16 cellular contexts compared by ENCODE assay signal in genomic region chr2:36427790-36428243, GRCh38.
DNase-seq lines count a peak whose midpoint lies in the region; ATAC-seq, FAIRE-seq and TF ChIP-seq lines count a peak whose summit lies in the region.
"Had no signal": no experiment of that assay in that cellular context is flagged by ENCODE, and none has a peak within 500 bp of the region (broad histone marks: within the 10 kb centered on the region; RNA-seq: fewer than 3 reads in every experiment).

No MANE protein-coding gene starts in this region.

- POLR2A ChIA-PET in K562 (lab: Yijun Ruan, JAX): interaction anchor here (0.6 kb wide), 1 partner anchor 166 kb away, joined by 3 read pairs; no protein-coding TSS in a partner anchor

- no peak for FAIRE-seq in K562 (lab: Jason Lieb, UNC)

- no peak for TF ChIP-seq EP300 in Ishikawa (IDR thresholded peaks at IDR 0.05; ENCODE audit: borderline replicate concordance)
- TF ChIP-seq EP300 in K562 (IDR thresholded peaks at IDR 0.05; ENCODE audit: low read length): no peak

- TF ChIP-seq RAD21 in Ishikawa (IDR thresholded peaks at IDR 0.05; ENCODE audit: low read depth) (no peak), K562 (CRISPR knock-in tag; conservative IDR thresholded peaks at IDR 0.05 in 1 of 2, IDR thresholded peaks at IDR 0.05 in 1 of 2) (no peak)

- H3K27me3 ChIP-seq in K562 (ENCODE audit: control insufficient read depth in 2 of 2, insufficient read depth in 2 of 2, low read length in 2 of 2) (no peaks in the 10 kb centered on the region), mesenchymal stem cell (ENCODE audit: control insufficient read depth in 1 of 2, insufficient read depth in 1 of 2, low read length in 2 of 2) (no peaks in the 10 kb centered on the region), smooth muscle cell (ENCODE audit: low read depth) (no peaks in the 10 kb centered on the region)

- H3K9ac ChIP-seq in K562 (ENCODE audit: insufficient read depth in 1 of 2, low read depth in 2 of 2, low read length in 2 of 2) (no peak overlapping the region), mesenchymal stem cell (ENCODE audit: low read length) (no peak overlapping the region), smooth muscle cell (ENCODE audit: low read depth) (no peak overlapping the region)

- no peak overlapping the region for H2BK5ac ChIP-seq in mesenchymal stem cell (ENCODE audit: low read depth, low read length, poor library complexity, severe bottlenecking)

- intact Hi-C loops in K562 (cut with micrococcal nuclease): no loop called here

- H2BK120ac ChIP-seq in mesenchymal stem cell (ENCODE audit: low read depth, low read length): no peak overlapping the region

- H3K4me3 Mint-ChIP-seq in activated T-helper 17 cell treated with anti-CD3 and anti-CD28 coated beads, Interleukin-2, amount 50 U/mL, for 72 hours: no peak overlapping the region
- H3K4me3 Mint-ChIP-seq: activated CD8-positive, alpha-beta memory T cell treated with anti-CD3 and anti-CD28 coated beads, Interleukin-2, amount 10 ng/mL, durations not matched to agents 7 days and 5 days had no signal

- TF ChIP-seq CTCF in K562 (IDR thresholded peaks at IDR 0.05 in 2 of 3, conservative IDR thresholded peaks at IDR 0.05 in 1 of 3; ENCODE audit: insufficient read depth in 2 of 3, low read depth in 1 of 3, low read length in 3 of 3) (no peak), smooth muscle cell (IDR thresholded peaks at IDR 0.05; ENCODE audit: borderline replicate concordance, insufficient read depth, poor library complexity, severe bottlenecking) (no peak)

- DNase-seq in COLO829 (ENCODE audit: low spot score) (peak; percentile 14), K562 (ENCODE audit: extremely low read depth in 1 of 4, low spot score in 3 of 4) (no peak), mesenchymal stem cell (peak; percentile 52), left lobe of liver (ENCODE audit: low spot score) (no peak), smooth muscle cell (lab: John Stamatoyannopoulos, UW; ENCODE audit: unreplicated experiment) (no peak)
- DNase-seq: activated CD8-positive, alpha-beta memory T cell treated with anti-CD3 and anti-CD28 coated beads, Interleukin-2, amount 10 ng/mL, durations not matched to agents 7 days and 5 days; activated naive CD4-positive, alpha-beta T cell; AML-193; dermis blood vessel endothelial cell; DMS153; hypothalamus; NCI-H748 treated with DMSO at 0.1 percent for 48 hours had no signal

- WGBS in K562 (ENCODE audit: insufficient coverage, low coverage, missing lambda C conversion rate): 0% methylated on average over 2 of the region's 2 CpGs
- WGBS in mesenchymal stem cell: 92% methylated on average over 2 of the region's 2 CpGs
- WGBS in smooth muscle cell (ENCODE audit: low lambda C conversion rate): 100% methylated on average over 2 of the region's 2 CpGs

- H3K9me3 ChIP-seq in K562 (replicated peaks; ENCODE audit: control insufficient read depth, insufficient read depth, low read depth, low read length) (no peaks in the 10 kb centered on the region), mesenchymal stem cell (ENCODE audit: control insufficient read depth, low read length) (no peaks in the 10 kb centered on the region), smooth muscle cell (replicated peaks; ENCODE audit: low read depth) (no peaks in the 10 kb centered on the region)

- H2AFZ ChIP-seq in K562 (ENCODE audit: low read depth, low read length) (no peak overlapping the region), mesenchymal stem cell (ENCODE audit: low read depth, low read length) (no peak overlapping the region), smooth muscle cell (ENCODE audit: low read depth) (no peak overlapping the region)

- no peaks in the 10 kb centered on the region for H4K20me1 ChIP-seq in K562 (replicated peaks; ENCODE audit: control insufficient read depth, insufficient read depth, low read length)
- H4K20me1 ChIP-seq in smooth muscle cell (ENCODE audit: low read depth): peaks cover 22% of the 10 kb centered on the region

- H3K14ac ChIP-seq in mesenchymal stem cell (ENCODE audit: low read length in 2 of 2): no peak overlapping the region

- H3K79me1 ChIP-seq in mesenchymal stem cell (replicated peaks; ENCODE audit: low read length, poor library complexity, severe bottlenecking): peaks cover 20% of the 10 kb centered on the region

- no peak for TF ChIP-seq POLR2A in K562 (conservative IDR thresholded peaks at IDR 0.05)

- H4K91ac ChIP-seq in mesenchymal stem cell (ENCODE audit: low read length): no peak overlapping the region

- no peak overlapping the region for H2AK5ac ChIP-seq in mesenchymal stem cell (ENCODE audit: low read length, severe bottlenecking)

- H3K4me3 ChIP-seq in K562 (no peak overlapping the region), mesenchymal stem cell (ENCODE audit: insufficient read depth in 1 of 2, low read depth in 1 of 2, low read length in 2 of 2) (no peak overlapping the region), smooth muscle cell (no peak overlapping the region)

- peak overlapping the region in 1 of 2 experiments; percentile 2 for H3K18ac ChIP-seq in mesenchymal stem cell (ENCODE audit: low read depth in 1 of 2, low read length in 2 of 2)

- no peaks in the 10 kb centered on the region for H3K4me1 Mint-ChIP-seq in activated T-helper 17 cell treated with anti-CD3 and anti-CD28 coated beads, Interleukin-2, amount 50 U/mL, for 72 hours
- H3K4me1 Mint-ChIP-seq: activated CD8-positive, alpha-beta memory T cell treated with anti-CD3 and anti-CD28 coated beads, Interleukin-2, amount 10 ng/mL, durations not matched to agents 7 days and 5 days had no signal

- H3K9me1 ChIP-seq in K562 (ENCODE audit: control insufficient read depth, insufficient read depth, low read length): no peaks in the 10 kb centered on the region

- H3K36me3 ChIP-seq in K562 (ENCODE audit: control insufficient read depth, insufficient read depth, low read length) (no peaks in the 10 kb centered on the region), mesenchymal stem cell (ENCODE audit: control insufficient read depth in 1 of 2, insufficient read depth in 2 of 2, low read depth in 1 of 2, low read length in 2 of 2) (peaks cover 0 to 3% of the 10 kb centered on the region in 2 experiments), smooth muscle cell (ENCODE audit: low read depth) (no peaks in the 10 kb centered on the region)

- no peak overlapping the region for H3K23ac ChIP-seq in mesenchymal stem cell (ENCODE audit: low read length in 2 of 2)

- no peak overlapping the region for H3K27ac Mint-ChIP-seq in activated T-helper 17 cell treated with anti-CD3 and anti-CD28 coated beads, Interleukin-2, amount 50 U/mL, for 72 hours
- H3K27ac Mint-ChIP-seq: activated CD8-positive, alpha-beta memory T cell treated with anti-CD3 and anti-CD28 coated beads, Interleukin-2, amount 10 ng/mL, durations not matched to agents 7 days and 5 days had no signal

- H3K4me2 ChIP-seq in K562 (ENCODE audit: insufficient read depth, low read length) (no peak overlapping the region), mesenchymal stem cell (ENCODE audit: low read length, poor library complexity, severe bottlenecking) (no peak overlapping the region), smooth muscle cell (no peak overlapping the region)

- in situ Hi-C loops in K562 (cut with MboI): no loop called here

- no peaks in the 10 kb centered on the region for H3K27me3 Mint-ChIP-seq in activated T-helper 17 cell treated with anti-CD3 and anti-CD28 coated beads, Interleukin-2, amount 50 U/mL, for 72 hours
- H3K27me3 Mint-ChIP-seq: activated CD8-positive, alpha-beta memory T cell treated with anti-CD3 and anti-CD28 coated beads, Interleukin-2, amount 10 ng/mL, durations not matched to agents 7 days and 5 days; progenitor cell of endocrine pancreas had no signal

- H4K8ac ChIP-seq in mesenchymal stem cell (ENCODE audit: low read length): no peak overlapping the region

- H3K4ac ChIP-seq in mesenchymal stem cell (ENCODE audit: low read depth in 1 of 2, low read length in 2 of 2): no peak overlapping the region

- CTCF ChIA-PET in K562 (lab: Yijun Ruan, JAX; ENCODE audit: low intra/inter-chr PET ratio): no interaction called here

- H3K36me3 Mint-ChIP-seq in activated T-helper 17 cell treated with anti-CD3 and anti-CD28 coated beads, Interleukin-2, amount 50 U/mL, for 72 hours (ENCODE audit: low read depth): no peaks in the 10 kb centered on the region
- H3K36me3 Mint-ChIP-seq: activated CD8-positive, alpha-beta memory T cell treated with anti-CD3 and anti-CD28 coated beads, Interleukin-2, amount 10 ng/mL, durations not matched to agents 7 days and 5 days had no signal

- no peak overlapping the region for H2BK15ac ChIP-seq in mesenchymal stem cell (ENCODE audit: low read depth, poor library complexity, severe bottlenecking)

- ATAC-seq in K562: no peak; the same call in 2 of the 3 replicates
- no peak for ATAC-seq in left lobe of liver
- ATAC-seq in HG02678 (IDR thresholded peaks at IDR 0.05; ENCODE audit: unreplicated experiment): no peak
- no peak for ATAC-seq in activated T-helper 17 cell treated with anti-CD3 and anti-CD28 coated beads, Interleukin-2, amount 50 U/mL, for 72 hours (replicated peaks)
- ATAC-seq: activated CD8-positive, alpha-beta memory T cell treated with anti-CD3 and anti-CD28 coated beads, Interleukin-2, amount 10 ng/mL, durations not matched to agents 7 days and 5 days had no signal

- no peaks in the 10 kb centered on the region for H3K79me2 ChIP-seq in K562 (ENCODE audit: control insufficient read depth, insufficient read depth, low read length)
- peaks cover 5% of the 10 kb centered on the region for H3K79me2 ChIP-seq in smooth muscle cell (ENCODE audit: low read depth)

- H3K9me3 Mint-ChIP-seq in activated T-helper 17 cell treated with anti-CD3 and anti-CD28 coated beads, Interleukin-2, amount 50 U/mL, for 72 hours: no peaks in the 10 kb centered on the region

- no peaks in the 10 kb centered on the region for H3F3A ChIP-seq in smooth muscle cell (ENCODE audit: low read depth)

- no peak overlapping the region for H2BK12ac ChIP-seq in mesenchymal stem cell (ENCODE audit: low read length in 2 of 2)

- H3K4me1 ChIP-seq in K562 (replicated peaks in 1 of 2; ENCODE audit: control insufficient read depth in 2 of 2, insufficient read depth in 2 of 2, low read length in 2 of 2) (no peaks in the 10 kb centered on the region), mesenchymal stem cell (ENCODE audit: control insufficient read depth, insufficient read depth, low read depth, low read length) (peaks cover 5% of the 10 kb centered on the region), smooth muscle cell (ENCODE audit: low read depth) (peaks cover 10% of the 10 kb centered on the region)

- H3K27ac ChIP-seq in K562 (ENCODE audit: extremely low read depth, low read depth, low read length) (no peak overlapping the region), mesenchymal stem cell (ENCODE audit: low read length, poor library complexity, severe bottlenecking) (no peak overlapping the region), smooth muscle cell (ENCODE audit: low read depth) (no peak overlapping the region)

- BruUV-seq in K562 (replicated peaks; lab: Mats Ljungman, UMichigan): no TSS peak

TF ChIP-seq in K562, 482 proteins besides CTCF, POLR2A, EP300 and RAD21 (continues in another document):
- TF ChIP-seq MECOM (CRISPR knock-in tag; IDR thresholded peaks at IDR 0.05): no peak
- no peak for TF ChIP-seq ZNF184 (CRISPR knock-in tag; IDR thresholded peaks at IDR 0.05)
- no peak for TF ChIP-seq KLF1 (tag; IDR thresholded peaks at IDR 0.05)
- TF ChIP-seq EHMT2 (IDR thresholded peaks at IDR 0.05): peak; percentile 54; the same call in 1 of the 2 replicates
- TF ChIP-seq FIP1L1 (IDR thresholded peaks at IDR 0.05; ENCODE audit: low read depth, low read length, poor library complexity, severe bottlenecking): no peak

Comparison
In these comparisons a context has a peak if more than half of its experiments do, and no peak if none do; other contexts are left out.
1. DNase-seq: peak in COLO829 (single experiment) and mesenchymal stem cell (single experiment); none in K562 (0 of 4), left lobe of liver (single experiment) and smooth muscle cell (single experiment).